18 cellular contexts compared by ENCODE assay signal in the genomic region with DNA sequence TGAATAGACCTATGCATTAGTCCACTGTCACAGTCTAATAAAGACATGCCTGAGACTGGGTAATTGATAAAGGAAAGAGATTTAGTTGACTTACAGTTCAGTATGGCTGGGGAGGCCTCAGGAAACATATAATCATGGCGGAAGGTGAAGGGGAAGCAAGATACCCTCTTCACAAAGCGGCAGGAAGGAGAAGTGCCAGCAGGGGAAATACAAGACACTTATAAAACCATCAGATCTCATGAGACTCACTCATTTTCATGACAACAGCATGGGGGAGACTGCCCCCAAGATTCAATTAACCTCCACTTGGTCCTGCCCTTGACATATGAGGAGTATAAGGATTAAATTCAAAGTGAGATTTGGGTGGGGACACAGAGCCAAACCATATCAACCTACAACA. TPM values are rescaled to one million over a fixed set of nuclear protein-coding genes. Genes with fewer than 3 reads are reported as not detected.
"Had no signal": no experiment of that assay in that cellular context is flagged by ENCODE, and none has a peak within 500 bp of the region (broad histone marks: within the 10 kb centered on the region; RNA-seq: fewer than 3 reads in every experiment).

No MANE protein-coding gene starts in this region.

- ATAC-seq: activated CD8-positive, alpha-beta T cell treated with anti-CD3 and anti-CD28 coated beads for 36 hours; left colon; naive thymus-derived CD4-positive, alpha-beta T cell had no signal

- H3K9me3 ChIP-seq: adrenal gland, SJSA1 had no signal

- H3K4me1 ChIP-seq: adrenal gland, parathyroid adenoma, SJSA1 had no signal

- H3K4me3 ChIP-seq: adrenal gland, SJSA1, smooth muscle cell had no signal

- H3K27me3 ChIP-seq: adrenal gland, SJSA1 had no signal

- H3K36me3 ChIP-seq: adrenal gland, SJSA1 had no signal

- H3K27ac ChIP-seq: adrenal gland, parathyroid adenoma, SJSA1 had no signal

- DNase-seq: activated B cell treated with CpG ODN at 0.5 μM for 24 hours; activated CD4-positive, alpha-beta T cell treated with anti-CD3 and anti-CD28 coated beads for 48 hours; activated CD8-positive, alpha-beta T cell treated with anti-CD3 and anti-CD28 coated beads for 36 hours; activated effector memory CD4-positive, alpha-beta T cell treated with anti-CD3 and anti-CD28 coated beads, Interleukin-2, amount 50 U/mL, for 16 hours; activated T-cell treated with anti-CD3 and anti-CD28 coated beads, Interleukin-2, amount 50 U/mL, for 48 hours; cerebellar nuclear complex; left colon; mammary epithelial cell; naive thymus-derived CD4-positive, alpha-beta T cell; retina; trophoblast cell had no signal

RNA-seq across cellular contexts. Expression of a gene that starts 59.4 kb away (rescaled TPM):
- total RNA-seq: activated B cell treated with CpG ODN at 0.5 μM for 24 hours; activated CD8-positive, alpha-beta T cell treated with anti-CD3 and anti-CD28 coated beads for 36 hours; dermis microvascular lymphatic vessel endothelial cell; glomerular endothelial cell; mammary epithelial cell; mononuclear cell; naive thymus-derived CD4-positive, alpha-beta T cell; SJSA1; smooth muscle cell had no signal
- polyA plus RNA-seq: mammary epithelial cell, smooth muscle cell had no signal
